ENCODE assay signal across 34 cellular contexts in the genomic region with DNA sequence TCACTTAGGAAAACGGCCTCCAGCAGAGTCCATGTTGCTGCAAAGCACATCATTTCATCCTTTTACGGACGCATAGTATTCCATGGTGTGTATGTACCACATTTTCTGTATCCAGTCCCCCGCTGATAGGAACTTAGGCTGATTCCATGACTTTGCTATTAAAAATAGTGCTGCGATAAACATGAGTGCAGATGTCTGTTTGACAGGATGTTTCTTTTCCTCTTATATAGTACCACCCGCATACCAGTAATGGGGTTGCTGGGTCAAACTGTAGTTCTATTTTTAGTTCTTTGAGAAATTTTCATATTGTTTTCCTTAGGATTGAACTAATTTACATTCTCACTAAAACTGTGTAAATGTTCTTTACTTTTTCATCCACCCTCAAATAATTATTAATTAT. TPM values are rescaled to one million over a fixed set of nuclear protein-coding genes. Genes with fewer than 3 reads are reported as not detected.
"Had no signal": no experiment of that assay in that cellular context is flagged by ENCODE, and none has a peak within 500 bp of the region (broad histone marks: within the 10 kb centered on the region; RNA-seq: fewer than 3 reads in every experiment).

No MANE protein-coding gene starts in this region.

- H3K36me3 ChIP-seq: adrenal gland, esophagus squamous epithelium, gastroesophageal sphincter, heart right ventricle, WERI-Rb-1 had no signal

- H3K27ac Mint-ChIP-seq: activated B cell treated with CpG ODN at 0.5 μM for 24 hours; activated CD8-positive, alpha-beta T cell treated with anti-CD3 and anti-CD28 coated beads for 36 hours; activated naive CD8-positive, alpha-beta T cell treated with anti-CD3 and anti-CD28 coated beads for 36 hours; activated naive CD8-positive, alpha-beta T cell treated with anti-CD3 and anti-CD28 coated beads, Interleukin-2, amount 50 U/mL, for 24 hours; activated T-helper 17 cell treated with anti-CD3 and anti-CD28 coated beads, Interleukin-2, amount 50 U/mL, for 72 hours; effector memory CD8-positive, alpha-beta T cell; T-helper 17 cell; T-helper 2 cell treated with Interferon-gamma antibody and Interleukin-4, amounts not matched to agents 5 μg/mL and 100 μg/mL, for 36 hours had no signal

- H3K36me3 Mint-ChIP-seq: activated naive CD8-positive, alpha-beta T cell treated with anti-CD3 and anti-CD28 coated beads for 36 hours had no signal

- H3K4me3 Mint-ChIP-seq: activated B cell treated with CpG ODN at 0.5 μM for 24 hours; activated CD8-positive, alpha-beta T cell treated with anti-CD3 and anti-CD28 coated beads for 36 hours; activated naive CD8-positive, alpha-beta T cell treated with anti-CD3 and anti-CD28 coated beads for 36 hours; activated naive CD8-positive, alpha-beta T cell treated with anti-CD3 and anti-CD28 coated beads, Interleukin-2, amount 50 U/mL, for 24 hours; activated T-cell treated with anti-CD3 and anti-CD28 coated beads, Interleukin-2, amount 50 U/mL, for 4 hours; activated T-helper 17 cell treated with anti-CD3 and anti-CD28 coated beads, Interleukin-2, amount 50 U/mL, for 72 hours; effector memory CD8-positive, alpha-beta T cell; T-helper 17 cell; T-helper 2 cell treated with Interferon-gamma antibody and Interleukin-4, amounts not matched to agents 5 μg/mL and 100 μg/mL, for 36 hours had no signal

- ATAC-seq: activated CD4-positive, CD25-positive, alpha-beta regulatory T cell treated with anti-CD3 and anti-CD28 coated beads, Interleukin-2, amount 50 U/mL, for 24 hours; activated CD8-positive, alpha-beta T cell treated with anti-CD3 and anti-CD28 coated beads for 36 hours; activated naive CD8-positive, alpha-beta T cell treated with anti-CD3 and anti-CD28 coated beads, Interleukin-2, amount 50 U/mL, for 24 hours; activated T-cell treated with anti-CD3 and anti-CD28 coated beads, Interleukin-2, amount 50 U/mL, for 4 hours; activated T-helper 17 cell treated with anti-CD3 and anti-CD28 coated beads, Interleukin-2, amount 50 U/mL, for 72 hours; body of pancreas; effector memory CD8-positive, alpha-beta T cell; gastroesophageal sphincter; heart right ventricle; T-helper 17 cell had no signal

- H3K4me1 ChIP-seq: body of pancreas, esophagus squamous epithelium, gastroesophageal sphincter had no signal

- FAIRE-seq: colon had no signal

- H3K4me3 ChIP-seq: adrenal gland, body of pancreas, dorsolateral prefrontal cortex, esophagus squamous epithelium, gastroesophageal sphincter, heart right ventricle had no signal

- H3K4me1 Mint-ChIP-seq: activated B cell treated with CpG ODN at 0.5 μM for 24 hours; activated naive CD8-positive, alpha-beta T cell treated with anti-CD3 and anti-CD28 coated beads for 36 hours; activated naive CD8-positive, alpha-beta T cell treated with anti-CD3 and anti-CD28 coated beads, Interleukin-2, amount 50 U/mL, for 24 hours; activated T-helper 17 cell treated with anti-CD3 and anti-CD28 coated beads, Interleukin-2, amount 50 U/mL, for 72 hours; T-helper 17 cell had no signal

- H3K27ac ChIP-seq: adrenal gland, body of pancreas, dorsolateral prefrontal cortex, epithelial cell of prostate, esophagus squamous epithelium, gastroesophageal sphincter, WERI-Rb-1 had no signal

- H3K27me3 ChIP-seq: adrenal gland, body of pancreas, dorsolateral prefrontal cortex, esophagus squamous epithelium, gastroesophageal sphincter, heart right ventricle had no signal

- DNase-seq: activated B cell treated with CpG ODN at 0.5 μM for 24 hours; activated CD4-positive, alpha-beta T cell treated with anti-CD3 and anti-CD28 coated beads for 48 hours; activated CD4-positive, alpha-beta T cell treated with anti-CD3 and anti-CD28 coated beads, Interleukin-2, amount 50 U/mL, for 1 hour; activated CD4-positive, alpha-beta T cell treated with anti-CD3 and anti-CD28 coated beads, Interleukin-2, amount 50 U/mL, for 48 hours; activated CD8-positive, alpha-beta memory T cell treated with anti-CD3 and anti-CD28 coated beads for 24 hours; activated CD8-positive, alpha-beta T cell treated with anti-CD3 and anti-CD28 coated beads for 36 hours; activated effector memory CD4-positive, alpha-beta T cell treated with Interleukin-2 at 50 U/mL for 16 hours; activated gamma-delta T cell treated with Interleukin-2 at 50 U/mL for 16 hours; activated naive CD4-positive, alpha-beta T cell treated with anti-CD3 and anti-CD28 coated beads, Interleukin-2, amount 50 U/mL, for 16 hours; activated naive CD4-positive, alpha-beta T cell treated with Interleukin-2 at 50 U/mL for 16 hours; activated naive CD8-positive, alpha-beta T cell treated with anti-CD3 and anti-CD28 coated beads for 36 hours; activated naive CD8-positive, alpha-beta T cell treated with anti-CD3 and anti-CD28 coated beads, Interleukin-2, amount 50 U/mL, for 24 hours; activated T-cell treated with anti-CD3 and anti-CD28 coated beads, Interleukin-2, amount 50 U/mL, for 4 hours; adrenal gland; amygdala; aorta; body of pancreas; caudate nucleus; cortex of kidney; dorsolateral prefrontal cortex; effector memory CD8-positive, alpha-beta T cell; esophagus squamous epithelium; foreskin melanocyte; heart right ventricle; T-helper 1 cell; T-helper 17 cell; T1000; WERI-Rb-1 had no signal

- H3K27me3 Mint-ChIP-seq: activated B cell treated with CpG ODN at 0.5 μM for 24 hours; activated CD8-positive, alpha-beta T cell treated with anti-CD3 and anti-CD28 coated beads for 36 hours; activated naive CD8-positive, alpha-beta T cell treated with anti-CD3 and anti-CD28 coated beads for 36 hours; activated naive CD8-positive, alpha-beta T cell treated with anti-CD3 and anti-CD28 coated beads, Interleukin-2, amount 50 U/mL, for 24 hours; activated T-helper 17 cell treated with anti-CD3 and anti-CD28 coated beads, Interleukin-2, amount 50 U/mL, for 72 hours; effector memory CD8-positive, alpha-beta T cell; T-helper 17 cell had no signal

- H3K9me3 ChIP-seq: adrenal gland, body of pancreas, esophagus squamous epithelium, gastroesophageal sphincter, heart right ventricle had no signal

- H3K9me3 Mint-ChIP-seq: activated B cell treated with CpG ODN at 0.5 μM for 24 hours; activated CD8-positive, alpha-beta T cell treated with anti-CD3 and anti-CD28 coated beads for 36 hours; activated naive CD8-positive, alpha-beta T cell treated with anti-CD3 and anti-CD28 coated beads for 36 hours; activated naive CD8-positive, alpha-beta T cell treated with anti-CD3 and anti-CD28 coated beads, Interleukin-2, amount 50 U/mL, for 24 hours; activated T-cell treated with anti-CD3 and anti-CD28 coated beads, Interleukin-2, amount 50 U/mL, for 4 hours; T-helper 2 cell treated with Interferon-gamma antibody and Interleukin-4, amounts not matched to agents 5 μg/mL and 100 μg/mL, for 36 hours had no signal

RNA-seq across cellular contexts. Expression of a gene that starts 50.5 kb away (rescaled TPM):
- total RNA-seq: activated B cell treated with CpG ODN at 0.5 μM for 24 hours; activated CD8-positive, alpha-beta T cell treated with anti-CD3 and anti-CD28 coated beads for 36 hours; activated naive CD8-positive, alpha-beta T cell treated with anti-CD3 and anti-CD28 coated beads for 36 hours; activated T-helper 17 cell treated with anti-CD3 and anti-CD28 coated beads, Interleukin-2, amount 50 U/mL, for 72 hours had no signal
